In genomic region chr9:91949946-91950664, GRCh38 we compare ENCODE assay signal across 8 cellular contexts. TPM values are rescaled to one million over a fixed set of nuclear protein-coding genes. Genes with fewer than 3 reads are reported as not detected.
DNase-seq lines count a peak whose midpoint lies in the region; ATAC-seq, FAIRE-seq and TF ChIP-seq lines count a peak whose summit lies in the region.

Gene ROR2, minus strand, starts transcription at chr9:91950228.

- CTCF ChIA-PET in HepG2 (lab: Yijun Ruan, JAX; ENCODE audit: low intra/inter-chr PET ratio, low total read pairs) = interaction anchor here (1.0 to 2.0 kb wide), 2 partner anchors 175 to 1035 kb away, joined by 3 to 18 read pairs; no protein-coding TSS in a partner anchor

- peaks cover 7% of the 10 kb centered on the region for H3K4me1 Mint-ChIP-seq in T-helper 2 cell treated with Interferon-gamma antibody and Interleukin-4, amounts not matched to agents 5 μg/mL and 100 μg/mL, for 36 hours (ENCODE audit: low read depth)

- no TSS peak for BruUV-seq in HepG2 (replicated peaks; lab: Mats Ljungman, UMichigan)

- H3K9ac ChIP-seq in HepG2 (ENCODE audit: insufficient read depth, low read depth, low read length) = no peak within 1 kb of the TSS

- no peak for FAIRE-seq in HepG2 (lab: Jason Lieb, UNC)

- TF ChIP-seq EP300 in HepG2 (IDR thresholded peaks at IDR 0.05; ENCODE audit: low read depth in 2 of 2, low read length in 2 of 2) (no peak), HepG2 (CRISPR knock-in tag; IDR thresholded peaks at IDR 0.05; ENCODE audit: borderline replicate concordance) (no peak)

- H3K36me3 Mint-ChIP-seq in T-helper 2 cell treated with Interferon-gamma antibody and Interleukin-4, amounts not matched to agents 5 μg/mL and 100 μg/mL, for 36 hours (ENCODE audit: low read depth) = no peaks in the 10 kb centered on the region

- peaks cover 10 to 55% of the 10 kb centered on the region in 2 experiments for H3K27me3 ChIP-seq in HepG2 (ENCODE audit: control insufficient read depth in 1 of 2, insufficient read depth in 2 of 2, low read length in 2 of 2)

- WGBS in HepG2 (ENCODE audit: low lambda C conversion rate) = 11% methylated on average over 12 of the region's 81 CpGs

- no peak within 1 kb of the TSS for H3K27ac ChIP-seq in coronary artery
- no peak within 1 kb of the TSS for H3K27ac ChIP-seq in HepG2 (ENCODE audit: extremely low read length, insufficient read depth, low read length)

- H3K4me2 ChIP-seq in HepG2 (ENCODE audit: low read depth, low read length) = peak within 1 kb of the TSS; percentile 55

- no peaks in the 10 kb centered on the region for H3K4me1 ChIP-seq in HepG2 (ENCODE audit: insufficient read depth, low read length)

- no peak within 1 kb of the TSS for H3K27ac Mint-ChIP-seq in T-helper 2 cell treated with Interferon-gamma antibody and Interleukin-4, amounts not matched to agents 5 μg/mL and 100 μg/mL, for 36 hours

- peak within 1 kb of the TSS; percentile 76 for H3K4me3 Mint-ChIP-seq in T-helper 2 cell treated with Interferon-gamma antibody and Interleukin-4, amounts not matched to agents 5 μg/mL and 100 μg/mL, for 36 hours

- ATAC-seq in HepG2 = peak; percentile 95

- intact Hi-C loops in HepG2 (cut with micrococcal nuclease; ENCODE audit: unreplicated experiment) = loop anchor here (1.0 kb wide), 1 partner anchor 175 kb away; no protein-coding TSS in a partner anchor

- no peak within 1 kb of the TSS for H2AFZ ChIP-seq in HepG2 (ENCODE audit: low read length)

- no peaks in the 10 kb centered on the region for H4K20me1 ChIP-seq in HepG2 (ENCODE audit: insufficient read depth, low read length)

- no peaks in the 10 kb centered on the region for H3K79me2 ChIP-seq in HepG2 (ENCODE audit: insufficient read depth, low read length)

- POLR2A ChIA-PET in HepG2 (lab: Yijun Ruan, JAX) = no interaction called here

- peak; percentile 53; the same call in 1 of the 3 replicates for TF ChIP-seq CTCF in GM12872 (IDR thresholded peaks at IDR 0.05; ENCODE audit: insufficient read depth, low read depth, low read length)
- no peak for TF ChIP-seq CTCF in coronary artery (IDR thresholded peaks at IDR 0.05)
- peak; percentile 57; the same call in 1 of the 2 replicates for TF ChIP-seq CTCF in HepG2 (CRISPR knock-in tag; IDR thresholded peaks at IDR 0.05)

- H3K4me3 ChIP-seq in coronary artery (peak within 1 kb of the TSS; percentile 65), HepG2 (replicated peaks in 1 of 3; ENCODE audit: insufficient read depth in 1 of 3, low read depth in 2 of 3, low read length in 3 of 3) (peak within 1 kb of the TSS in 1 of 3 experiments; percentile 44; a peak in 1 of 6 replicates)

- in situ Hi-C loops in HepG2 (cut with HindIII; ENCODE audit: extremely low pct_ligation_motif_present, low pct_unique_long_range_greater_than_20kb) = loop anchor here (5.0 kb wide), 1 partner anchor 178 kb away; no protein-coding TSS in a partner anchor

- DNase-seq in HUDEP-2 (lab: John Stamatoyannopoulos, UW; ENCODE audit: unreplicated experiment in 76 of 76) (peak in 68 of 76 experiments; percentile 12 to 82 (median 62)), coronary artery (ENCODE audit: low spot score) (no peak), HepG2 (ENCODE audit: low spot score) (no peak), middle frontal gyrus (ENCODE audit: extremely low spot score, low spot score) (no peak)
- DNase-seq in T-helper 2 cell treated with Interferon-gamma antibody and Interleukin-4, amounts not matched to agents 5 μg/mL and 100 μg/mL, for 36 hours (ENCODE audit: low spot score) = peak; percentile 52
- peak; percentile 10 to 42 (median 33) for DNase-seq in stimulated activated CD4-positive, alpha-beta T cell treated with anti-CD3 and anti-CD28 coated beads, TNF-alpha, amount 100 ng/mL, for 48 hours (ENCODE audit: low read depth in 3 of 3)
- DNase-seq in NK-92 treated with Interleukin-12 subunit alpha and Interleukin-12 subunit beta, amount 100 ng/mL, for 24 hours (lab: John Stamatoyannopoulos, UW) = no peak

- no peaks in the 10 kb centered on the region for H3K9me3 Mint-ChIP-seq in T-helper 2 cell treated with Interferon-gamma antibody and Interleukin-4, amounts not matched to agents 5 μg/mL and 100 μg/mL, for 36 hours

- no peaks in the 10 kb centered on the region for H3K36me3 ChIP-seq in HepG2 (replicated peaks in 1 of 2; ENCODE audit: control insufficient read depth in 1 of 2, insufficient read depth in 2 of 2, low read length in 2 of 2)

- H3K9me3 ChIP-seq in HepG2 (ENCODE audit: low read length) = no peaks in the 10 kb centered on the region

- H3K27me3 Mint-ChIP-seq in T-helper 2 cell treated with Interferon-gamma antibody and Interleukin-4, amounts not matched to agents 5 μg/mL and 100 μg/mL, for 36 hours (ENCODE audit: low read depth) = peaks cover 73% of the 10 kb centered on the region

- no peak for TF ChIP-seq POLR2A in HepG2 (IDR thresholded peaks at IDR 0.05; ENCODE audit: insufficient read depth in 1 of 2, low read depth in 2 of 2, low read length in 2 of 2)

- TF ChIP-seq RAD21 in HepG2 (CRISPR knock-in tag; IDR thresholded peaks at IDR 0.05) = peak; percentile 70

TF ChIP-seq in HepG2, 621 proteins besides CTCF, POLR2A, EP300 and RAD21 (continues in another document):
- TF ChIP-seq ELK4 (CRISPR knock-in tag; IDR thresholded peaks at IDR 0.05; ENCODE audit: borderline replicate concordance) (no peak), MTF2 (CRISPR knock-in tag; IDR thresholded peaks at IDR 0.05; ENCODE audit: borderline replicate concordance) (peak; percentile 38; the same call in 1 of the 2 replicates), STAG1 (CRISPR knock-in tag; IDR thresholded peaks at IDR 0.05) (peak; percentile 55), TBP (CRISPR knock-in tag; IDR thresholded peaks at IDR 0.05) (no peak), PATZ1 (CRISPR knock-in tag; IDR thresholded peaks at IDR 0.05) (0 out of 2 replicates have a peak, but pooled peaks have one; percentile 17), ZNF589 (CRISPR knock-in tag; conservative IDR thresholded peaks at IDR 0.05) (no peak), CCDC6 (CRISPR knock-in tag; IDR thresholded peaks at IDR 0.05) (no peak), YY1 (IDR thresholded peaks at IDR 0.05; ENCODE audit: insufficient read depth, insufficient replicate concordance, low read depth, low read length) (peak; percentile 49), HOXA3 (CRISPR knock-in tag; IDR thresholded peaks at IDR 0.05) (peak; percentile 7; the same call in 1 of the 2 replicates)

RNA-seq across cellular contexts. Expression of gene ROR2, which starts in this region (rescaled TPM):
- not detected in 2 replicates for total RNA-seq in HepG2 (2016; rRNA removed; fragmentation: Illumina TruSeq; extraction: Trizol)
- not detected in 2 replicates for total RNA-seq in HepG2 (2016; cell fraction: cytosol; rRNA removed; fragmentation: Illumina TruSeq; extraction: Trizol; ENCODE audit: low read depth)
- not detected in 2 replicates for total RNA-seq in HepG2 (2016; cell fraction: insoluble cytoplasmic fraction; rRNA removed; fragmentation: Illumina TruSeq; extraction: Trizol)
- not detected in 2 replicates for total RNA-seq in HepG2 (2016; cell fraction: membrane; rRNA removed; fragmentation: Illumina TruSeq; extraction: Trizol)
- not detected in 2 replicates for total RNA-seq in HepG2 (2016; cell fraction: nucleus; rRNA removed; fragmentation: Illumina TruSeq; extraction: Trizol)
- polyA plus RNA-seq in HepG2 (2011; rRNA removed) = not detected in 2 replicates
- not detected in 2 replicates for polyA plus RNA-seq in HepG2 (2011; cell fraction: cytosol; rRNA removed)
- not detected in 2 replicates for polyA plus RNA-seq in HepG2 (2011; cell fraction: nucleus; rRNA removed)
- not detected in 2 replicates for polyA plus RNA-seq in HepG2 (2012)
- not detected in 2 replicates for polyA plus RNA-seq in HepG2 (2016; cell fraction: cytosol; fragmentation: Illumina TruSeq; extraction: Trizol; ENCODE audit: low read depth)
- polyA plus RNA-seq in HepG2 (2016; cell fraction: insoluble cytoplasmic fraction; fragmentation: Illumina TruSeq; extraction: Trizol; ENCODE audit: low read depth) = not detected in 2 replicates
- polyA plus RNA-seq in HepG2 (2016; cell fraction: membrane; fragmentation: Illumina TruSeq; extraction: Trizol; ENCODE audit: low read depth) = not detected in 2 replicates
- polyA plus RNA-seq in HepG2 (2016; cell fraction: nucleus; fragmentation: Illumina TruSeq; extraction: Trizol; ENCODE audit: insufficient read depth, low read depth) = not detected in 2 replicates
- 0.60 and 1.2 TPM in 2 replicates for polyA minus RNA-seq in HepG2 (2011; rRNA and poly(A)+ RNA removed; ENCODE audit: low replicate concordance)
- polyA minus RNA-seq in HepG2 (2011; cell fraction: cytosol; rRNA and poly(A)+ RNA removed) = not detected in 2 replicates
- polyA minus RNA-seq in HepG2 (2011; cell fraction: nucleus; rRNA and poly(A)+ RNA removed) = not detected in 2 replicates

Comparison
In these comparisons a context has a peak if more than half of its experiments do, and no peak if none do; other contexts are left out.
1. DNase-seq: peak in HUDEP-2 (68 of 76), T-helper 2 cell treated with Interferon-gamma antibody and Interleukin-4, amounts not matched to agents 5 μg/mL and 100 μg/mL, for 36 hours (single experiment) and stimulated activated CD4-positive, alpha-beta T cell treated with anti-CD3 and anti-CD28 coated beads, TNF-alpha, amount 100 ng/mL, for 48 hours (3 of 3); none in coronary artery (single experiment), HepG2 (single experiment), middle frontal gyrus (single experiment) and NK-92 treated with Interleukin-12 subunit alpha and Interleukin-12 subunit beta, amount 100 ng/mL, for 24 hours (single experiment).